ENCODE assay signal across 2 cellular contexts in genomic region chr14:63867926-63868921, GRCh38.
TF ChIP-seq lines count a peak whose summit lies in the region.

No MANE protein-coding gene starts in this region.

TF ChIP-seq in liver, 16 proteins besides CTCF, POLR2A, EP300 and RAD21:
- TF ChIP-seq, protein P1, sequence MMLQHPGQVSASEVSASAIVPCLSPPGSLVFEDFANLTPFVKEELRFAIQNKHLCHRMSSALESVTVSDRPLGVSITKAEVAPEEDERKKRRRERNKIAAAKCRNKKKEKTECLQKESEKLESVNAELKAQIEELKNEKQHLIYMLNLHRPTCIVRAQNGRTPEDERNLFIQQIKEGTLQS (IDR thresholded peaks at IDR 0.05) = no peak
- TF ChIP-seq TAF1 (conservative IDR thresholded peaks at IDR 0.05) = no peak
- no peak for TF ChIP-seq JUND (IDR thresholded peaks at IDR 0.05)
- no peak for TF ChIP-seq FOXA2 (IDR thresholded peaks at IDR 0.05)
- TF ChIP-seq, protein P2, sequence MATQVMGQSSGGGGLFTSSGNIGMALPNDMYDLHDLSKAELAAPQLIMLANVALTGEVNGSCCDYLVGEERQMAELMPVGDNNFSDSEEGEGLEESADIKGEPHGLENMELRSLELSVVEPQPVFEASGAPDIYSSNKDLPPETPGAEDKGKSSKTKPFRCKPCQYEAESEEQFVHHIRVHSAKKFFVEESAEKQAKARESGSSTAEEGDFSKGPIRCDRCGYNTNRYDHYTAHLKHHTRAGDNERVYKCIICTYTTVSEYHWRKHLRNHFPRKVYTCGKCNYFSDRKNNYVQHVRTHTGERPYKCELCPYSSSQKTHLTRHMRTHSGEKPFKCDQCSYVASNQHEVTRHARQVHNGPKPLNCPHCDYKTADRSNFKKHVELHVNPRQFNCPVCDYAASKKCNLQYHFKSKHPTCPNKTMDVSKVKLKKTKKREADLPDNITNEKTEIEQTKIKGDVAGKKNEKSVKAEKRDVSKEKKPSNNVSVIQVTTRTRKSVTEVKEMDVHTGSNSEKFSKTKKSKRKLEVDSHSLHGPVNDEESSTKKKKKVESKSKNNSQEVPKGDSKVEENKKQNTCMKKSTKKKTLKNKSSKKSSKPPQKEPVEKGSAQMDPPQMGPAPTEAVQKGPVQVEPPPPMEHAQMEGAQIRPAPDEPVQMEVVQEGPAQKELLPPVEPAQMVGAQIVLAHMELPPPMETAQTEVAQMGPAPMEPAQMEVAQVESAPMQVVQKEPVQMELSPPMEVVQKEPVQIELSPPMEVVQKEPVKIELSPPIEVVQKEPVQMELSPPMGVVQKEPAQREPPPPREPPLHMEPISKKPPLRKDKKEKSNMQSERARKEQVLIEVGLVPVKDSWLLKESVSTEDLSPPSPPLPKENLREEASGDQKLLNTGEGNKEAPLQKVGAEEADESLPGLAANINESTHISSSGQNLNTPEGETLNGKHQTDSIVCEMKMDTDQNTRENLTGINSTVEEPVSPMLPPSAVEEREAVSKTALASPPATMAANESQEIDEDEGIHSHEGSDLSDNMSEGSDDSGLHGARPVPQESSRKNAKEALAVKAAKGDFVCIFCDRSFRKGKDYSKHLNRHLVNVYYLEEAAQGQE (IDR thresholded peaks at IDR 0.05) = no peak
- TF ChIP-seq HNF4G (IDR thresholded peaks at IDR 0.05) = no peak
- TF ChIP-seq SP1 (IDR thresholded peaks at IDR 0.05) = no peak
- no peak for TF ChIP-seq ZBTB33 (IDR thresholded peaks at IDR 0.05)
- TF ChIP-seq EGR1 (IDR thresholded peaks at IDR 0.05; ENCODE audit: low read depth in 2 of 2) = no peak
- TF ChIP-seq FOXA1 (IDR thresholded peaks at IDR 0.05) = no peak
- TF ChIP-seq HNF4A (conservative IDR thresholded peaks at IDR 0.05) = no peak
- no peak for TF ChIP-seq NR2F2 (IDR thresholded peaks at IDR 0.05)
- TF ChIP-seq GABPA (IDR thresholded peaks at IDR 0.05 in 1 of 2, conservative IDR thresholded peaks at IDR 0.05 in 1 of 2) = no peak
- no peak for TF ChIP-seq RXRA (IDR thresholded peaks at IDR 0.05)
- TF ChIP-seq, protein P3, sequence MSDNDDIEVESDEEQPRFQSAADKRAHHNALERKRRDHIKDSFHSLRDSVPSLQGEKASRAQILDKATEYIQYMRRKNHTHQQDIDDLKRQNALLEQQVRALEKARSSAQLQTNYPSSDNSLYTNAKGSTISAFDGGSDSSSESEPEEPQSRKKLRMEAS (IDR thresholded peaks at IDR 0.05) = no peak
- TF ChIP-seq YY1 (IDR thresholded peaks at IDR 0.05) = no peak
TF ChIP-seq in liver: peak in this region for 0.

TF ChIP-seq in HepG2, 621 proteins besides CTCF, POLR2A, EP300 and RAD21 (continued from another document):
- TF ChIP-seq ZNF781 (CRISPR knock-in tag; IDR thresholded peaks at IDR 0.05; ENCODE audit: borderline replicate concordance, not compliant biosample characterization) = no peak
- TF ChIP-seq ZNF605 (CRISPR knock-in tag; IDR thresholded peaks at IDR 0.05) = no peak
- TF ChIP-seq ZNF768 (CRISPR knock-in tag; IDR thresholded peaks at IDR 0.05) = no peak
- no peak for TF ChIP-seq ZNF572 (CRISPR knock-in tag; IDR thresholded peaks at IDR 0.05)
- TF ChIP-seq TMF1 (CRISPR knock-in tag; IDR thresholded peaks at IDR 0.05; ENCODE audit: low read depth) = no peak
- TF ChIP-seq STAG1 (CRISPR knock-in tag; IDR thresholded peaks at IDR 0.05) = no peak
- TF ChIP-seq ZNF547 (CRISPR knock-in tag; IDR thresholded peaks at IDR 0.05) = no peak
- TF ChIP-seq ATF4 (CRISPR knock-in tag; IDR thresholded peaks at IDR 0.05) = no peak
- no peak for TF ChIP-seq GATAD2A (CRISPR knock-in tag; IDR thresholded peaks at IDR 0.05)
- TF ChIP-seq, protein P4, sequence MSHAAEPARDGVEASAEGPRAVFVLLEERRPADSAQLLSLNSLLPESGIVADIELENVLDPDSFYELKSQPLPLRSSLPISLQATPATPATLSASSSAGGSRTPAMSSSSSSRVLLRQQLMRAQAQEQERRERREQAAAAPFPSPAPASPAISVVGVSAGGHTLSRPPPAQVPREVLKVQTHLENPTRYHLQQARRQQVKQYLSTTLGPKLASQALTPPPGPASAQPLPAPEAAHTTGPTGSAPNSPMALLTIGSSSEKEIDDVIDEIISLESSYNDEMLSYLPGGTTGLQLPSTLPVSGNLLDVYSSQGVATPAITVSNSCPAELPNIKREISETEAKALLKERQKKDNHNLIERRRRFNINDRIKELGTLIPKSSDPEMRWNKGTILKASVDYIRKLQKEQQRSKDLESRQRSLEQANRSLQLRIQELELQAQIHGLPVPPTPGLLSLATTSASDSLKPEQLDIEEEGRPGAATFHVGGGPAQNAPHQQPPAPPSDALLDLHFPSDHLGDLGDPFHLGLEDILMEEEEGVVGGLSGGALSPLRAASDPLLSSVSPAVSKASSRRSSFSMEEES (CRISPR knock-in tag; IDR thresholded peaks at IDR 0.05) = no peak
- TF ChIP-seq ZNF121 (CRISPR knock-in tag; IDR thresholded peaks at IDR 0.05) = no peak
- TF ChIP-seq, protein P5, sequence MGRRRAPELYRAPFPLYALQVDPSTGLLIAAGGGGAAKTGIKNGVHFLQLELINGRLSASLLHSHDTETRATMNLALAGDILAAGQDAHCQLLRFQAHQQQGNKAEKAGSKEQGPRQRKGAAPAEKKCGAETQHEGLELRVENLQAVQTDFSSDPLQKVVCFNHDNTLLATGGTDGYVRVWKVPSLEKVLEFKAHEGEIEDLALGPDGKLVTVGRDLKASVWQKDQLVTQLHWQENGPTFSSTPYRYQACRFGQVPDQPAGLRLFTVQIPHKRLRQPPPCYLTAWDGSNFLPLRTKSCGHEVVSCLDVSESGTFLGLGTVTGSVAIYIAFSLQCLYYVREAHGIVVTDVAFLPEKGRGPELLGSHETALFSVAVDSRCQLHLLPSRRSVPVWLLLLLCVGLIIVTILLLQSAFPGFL (CRISPR knock-in tag; IDR thresholded peaks at IDR 0.05) = no peak
